Comparison of ENCODE assay signal across 8 cellular contexts in the genomic region with DNA sequence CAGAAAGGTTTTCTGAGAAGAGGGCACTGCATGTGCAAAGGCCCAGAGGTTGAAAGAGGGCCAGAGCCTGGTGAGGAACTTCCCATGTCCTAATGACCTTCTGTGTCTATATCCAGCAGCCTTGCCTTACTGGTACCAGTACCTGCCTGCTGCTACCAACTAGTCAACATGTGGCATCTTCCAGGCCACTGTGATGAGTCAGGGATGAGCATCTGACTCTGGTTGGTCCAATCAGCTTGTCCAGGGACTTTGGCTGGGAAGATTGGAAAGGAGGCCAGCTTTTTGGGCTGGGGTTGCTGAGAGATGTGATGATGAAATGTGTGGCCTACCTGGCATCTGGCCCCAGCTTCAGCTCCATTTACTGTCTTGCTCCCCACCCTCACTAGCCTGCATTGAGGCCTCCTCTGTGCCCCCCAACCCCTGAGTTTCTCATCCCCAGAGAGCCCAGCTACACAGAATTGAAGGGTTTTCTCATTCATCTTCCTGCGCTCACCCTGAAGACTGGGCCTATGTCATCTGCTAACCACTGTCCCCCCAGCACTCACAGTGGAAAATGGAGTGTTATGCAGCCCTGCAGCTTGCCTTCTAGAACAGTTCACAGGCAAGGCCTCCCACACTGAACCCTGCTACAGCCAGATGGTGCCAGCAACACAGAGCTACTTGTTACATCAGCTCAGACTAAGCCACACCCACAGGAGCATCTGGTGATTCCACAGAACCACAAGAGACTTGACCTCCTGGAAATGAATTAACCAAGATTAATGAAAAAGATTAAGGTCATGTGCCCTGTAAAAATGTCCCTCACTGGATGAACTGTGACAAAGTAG. TPM values are rescaled to one million over a fixed set of nuclear protein-coding genes. Genes with fewer than 3 reads are reported as not detected.
A peak's percentile ranks its signal among the peaks of the same experiment; 100 is the strongest.
DNase-seq lines count a peak whose midpoint lies in the region; ATAC-seq lines count a peak whose summit lies in the region.

No MANE protein-coding gene starts in this region.

- ATAC-seq in activated CD8-positive, alpha-beta memory T cell treated with anti-CD3 and anti-CD28 coated beads, Interleukin-2, amount 10 ng/mL, durations not matched to agents 7 days and 5 days, result peak; percentile 34
- no peak for ATAC-seq in natural killer cell treated with Interleukin-12 subunit alpha and Interleukin-12 subunit beta and Interleukin-15 and Interleukin-18, amount 100 ng/mL, for 72 hours
- peak; percentile 5 for ATAC-seq in aorta (ENCODE audit: low FRiP score)

- peaks cover 23% of the 10 kb centered on the region for H3K36me3 Mint-ChIP-seq in activated CD8-positive, alpha-beta memory T cell treated with anti-CD3 and anti-CD28 coated beads, Interleukin-2, amount 10 ng/mL, durations not matched to agents 7 days and 5 days
- peaks cover 6% of the 10 kb centered on the region for H3K36me3 Mint-ChIP-seq in natural killer cell treated with Interleukin-12 subunit alpha and Interleukin-12 subunit beta and Interleukin-15 and Interleukin-18, amount 100 ng/mL, for 72 hours

- CTCF ChIA-PET in activated CD8-positive, alpha-beta memory T cell treated with anti-CD3 and anti-CD28 coated beads, Interleukin-2, amount 10 ng/mL, durations not matched to agents 7 days and 5 days (lab: Charles Lee), result interaction anchor here (0.7 to 13.8 kb wide), 14 partner anchors 9 to 206 kb away, joined by 3 to 176 read pairs (median 6); a partner anchor contains a TSS

- 98 to 100% methylated on average over 1 of the region's 1 CpG for WGBS in aorta, 2 donors

- H3K9me3 ChIP-seq in aorta (ENCODE audit: control insufficient read depth, low read length), result no peaks in the 10 kb centered on the region

- DNase-seq in activated naive CD4-positive, alpha-beta T cell treated with Interleukin-2 at 50 U/mL for 16 hours, result peak; percentile 69
- DNase-seq in activated naive CD4-positive, alpha-beta T cell (lab: John Stamatoyannopoulos, UW), result no peak
- DNase-seq in NCI-H510A (lab: John Stamatoyannopoulos, UW), result peak; percentile 48
- peak; percentile 86 for DNase-seq in activated CD8-positive, alpha-beta memory T cell treated with anti-CD3 and anti-CD28 coated beads, Interleukin-2, amount 10 ng/mL, durations not matched to agents 7 days and 5 days
- peak; percentile 96 for DNase-seq in fibroblast of gingiva (ENCODE audit: low read depth)
- peak; percentile 65 for DNase-seq in natural killer cell treated with Interleukin-12 subunit alpha and Interleukin-12 subunit beta and Interleukin-15 and Interleukin-18, amount 100 ng/mL, for 72 hours (ENCODE audit: low spot score)
- DNase-seq in aorta, result peak in 1 of 2 donors; percentile 72
- no peak for DNase-seq in superior temporal gyrus (ENCODE audit: extremely low spot score)

- H3K36me3 ChIP-seq in aorta (ENCODE audit: control insufficient read depth in 1 of 2, insufficient read depth in 2 of 2, low read length in 1 of 2), result no peaks in the 10 kb centered on the region

- no peaks in the 10 kb centered on the region for H3K9me3 Mint-ChIP-seq in activated CD8-positive, alpha-beta memory T cell treated with anti-CD3 and anti-CD28 coated beads, Interleukin-2, amount 10 ng/mL, durations not matched to agents 7 days and 5 days (ENCODE audit: low read depth)
- H3K9me3 Mint-ChIP-seq in natural killer cell treated with Interleukin-12 subunit alpha and Interleukin-12 subunit beta and Interleukin-15 and Interleukin-18, amount 100 ng/mL, for 72 hours, result no peaks in the 10 kb centered on the region

- peaks cover 75% of the 10 kb centered on the region for H3K4me1 Mint-ChIP-seq in activated CD8-positive, alpha-beta memory T cell treated with anti-CD3 and anti-CD28 coated beads, Interleukin-2, amount 10 ng/mL, durations not matched to agents 7 days and 5 days
- H3K4me1 Mint-ChIP-seq in natural killer cell treated with Interleukin-12 subunit alpha and Interleukin-12 subunit beta and Interleukin-15 and Interleukin-18, amount 100 ng/mL, for 72 hours (ENCODE audit: low read depth in 2 of 2), result peaks cover 43 to 69% of the 10 kb centered on the region in 2 donors

- no peak overlapping the region for H3K4me3 ChIP-seq in aorta (ENCODE audit: low read length in 2 of 2)

- no peaks in the 10 kb centered on the region for H3K27me3 ChIP-seq in aorta (ENCODE audit: control insufficient read depth in 1 of 2, insufficient read depth in 2 of 2, low read length in 1 of 2)

- H3K27me3 Mint-ChIP-seq in activated CD8-positive, alpha-beta memory T cell treated with anti-CD3 and anti-CD28 coated beads, Interleukin-2, amount 10 ng/mL, durations not matched to agents 7 days and 5 days, result no peaks in the 10 kb centered on the region
- H3K27me3 Mint-ChIP-seq in natural killer cell treated with Interleukin-12 subunit alpha and Interleukin-12 subunit beta and Interleukin-15 and Interleukin-18, amount 100 ng/mL, for 72 hours, result no peaks in the 10 kb centered on the region

- H3K4me1 ChIP-seq in aorta (ENCODE audit: control insufficient read depth in 1 of 2, insufficient read depth in 2 of 2, low read length in 2 of 2), result no peaks in the 10 kb centered on the region

- H3K27ac ChIP-seq in aorta (ENCODE audit: low read depth in 1 of 2, low read length in 2 of 2), result no peak overlapping the region

- H3K27ac Mint-ChIP-seq in activated CD8-positive, alpha-beta memory T cell treated with anti-CD3 and anti-CD28 coated beads, Interleukin-2, amount 10 ng/mL, durations not matched to agents 7 days and 5 days, result peak overlapping the region; percentile 95
- peak overlapping the region; percentile 93 for H3K27ac Mint-ChIP-seq in natural killer cell treated with Interleukin-12 subunit alpha and Interleukin-12 subunit beta and Interleukin-15 and Interleukin-18, amount 100 ng/mL, for 72 hours

- peak overlapping the region; percentile 96 for H3K4me3 Mint-ChIP-seq in activated CD8-positive, alpha-beta memory T cell treated with anti-CD3 and anti-CD28 coated beads, Interleukin-2, amount 10 ng/mL, durations not matched to agents 7 days and 5 days
- H3K4me3 Mint-ChIP-seq in natural killer cell treated with Interleukin-12 subunit alpha and Interleukin-12 subunit beta and Interleukin-15 and Interleukin-18, amount 100 ng/mL, for 72 hours, result peak overlapping the region; percentile 98

- intact Hi-C loops in aorta (cut with DNase I), result no loop called here

RNA-seq across cellular contexts. Expression of a gene that starts 1.3 kb away (rescaled TPM):
- 100 to 1,000 TPM; 110 to 131 TPM for total RNA-seq in activated CD8-positive, alpha-beta memory T cell treated with anti-CD3 and anti-CD28 coated beads, Interleukin-2, amount 10 ng/mL, durations not matched to agents 7 days and 5 days
- total RNA-seq in natural killer cell treated with Interleukin-12 subunit alpha and Interleukin-12 subunit beta and Interleukin-15 and Interleukin-18, amount 100 ng/mL, for 72 hours, result 100 to 1,000 TPM in 1 of 2 donors, 10 to 100 TPM in 1; 90.3 to 117 TPM
- 10 to 100 TPM; 40.5 to 52.2 TPM for total RNA-seq in aorta
- 10 to 100 TPM; 42.3 to 48.0 TPM for polyA plus RNA-seq in aorta

RNA-seq across cellular contexts. Expression of a gene that starts 5.3 kb away (rescaled TPM):
- total RNA-seq in activated CD8-positive, alpha-beta memory T cell treated with anti-CD3 and anti-CD28 coated beads, Interleukin-2, amount 10 ng/mL, durations not matched to agents 7 days and 5 days, result 10 to 100 TPM; 91.1 to 94.1 TPM
- 10 to 100 TPM; 45.7 to 47.7 TPM for total RNA-seq in natural killer cell treated with Interleukin-12 subunit alpha and Interleukin-12 subunit beta and Interleukin-15 and Interleukin-18, amount 100 ng/mL, for 72 hours
- 10 to 100 TPM; 26.7 to 43.4 TPM for total RNA-seq in aorta
- 10 to 100 TPM; 26.2 to 33.7 TPM for polyA plus RNA-seq in aorta

RNA-seq across cellular contexts. Expression of a gene that starts 14.8 kb away (rescaled TPM):
- total RNA-seq in activated CD8-positive, alpha-beta memory T cell treated with anti-CD3 and anti-CD28 coated beads, Interleukin-2, amount 10 ng/mL, durations not matched to agents 7 days and 5 days, result under 1 TPM in 1 of 2 experiments, not detected in 1; 0.64 TPM
- total RNA-seq in natural killer cell treated with Interleukin-12 subunit alpha and Interleukin-12 subunit beta and Interleukin-15 and Interleukin-18, amount 100 ng/mL, for 72 hours, result under 1 TPM; 0.10 to 0.39 TPM
- under 1 TPM; 0.42 to 0.81 TPM for total RNA-seq in aorta
- not detected for polyA plus RNA-seq in aorta

RNA-seq across cellular contexts. Expression of a gene that starts 38.2 kb away (rescaled TPM):
- total RNA-seq in activated CD8-positive, alpha-beta memory T cell treated with anti-CD3 and anti-CD28 coated beads, Interleukin-2, amount 10 ng/mL, durations not matched to agents 7 days and 5 days, result 100 to 1,000 TPM; 114 to 132 TPM
- total RNA-seq in natural killer cell treated with Interleukin-12 subunit alpha and Interleukin-12 subunit beta and Interleukin-15 and Interleukin-18, amount 100 ng/mL, for 72 hours, result 10 to 100 TPM; 82.8 to 87.4 TPM
- 10 to 100 TPM; 58.1 to 72.4 TPM for total RNA-seq in aorta
- 10 to 100 TPM; 27.9 to 31.6 TPM for polyA plus RNA-seq in aorta

RNA-seq across cellular contexts. Expression of a gene that starts 42.3 kb away (rescaled TPM):
- total RNA-seq in activated CD8-positive, alpha-beta memory T cell treated with anti-CD3 and anti-CD28 coated beads, Interleukin-2, amount 10 ng/mL, durations not matched to agents 7 days and 5 days, result 10 to 100 TPM; 61.3 to 84.2 TPM
- 100 to 1,000 TPM in 1 of 2 donors, 10 to 100 TPM in 1; 93.6 to 121 TPM for total RNA-seq in natural killer cell treated with Interleukin-12 subunit alpha and Interleukin-12 subunit beta and Interleukin-15 and Interleukin-18, amount 100 ng/mL, for 72 hours
- total RNA-seq in aorta, result 10 to 100 TPM; 30.2 to 34.5 TPM
- polyA plus RNA-seq in aorta, result 10 to 100 TPM; 14.4 to 16.5 TPM

Comparison
In these comparisons a context has a peak if more than half of its experiments do, and no peak if none do; other contexts are left out.
1. DNase-seq: peak in activated naive CD4-positive, alpha-beta T cell treated with Interleukin-2 at 50 U/mL for 16 hours (single experiment), NCI-H510A (single experiment), activated CD8-positive, alpha-beta memory T cell treated with anti-CD3 and anti-CD28 coated beads, Interleukin-2, amount 10 ng/mL, durations not matched to agents 7 days and 5 days (single experiment), fibroblast of gingiva (single experiment) and natural killer cell treated with Interleukin-12 subunit alpha and Interleukin-12 subunit beta and Interleukin-15 and Interleukin-18, amount 100 ng/mL, for 72 hours (single experiment); none in activated naive CD4-positive, alpha-beta T cell (0 of 4) and superior temporal gyrus (single experiment).
2. ATAC-seq: peak in activated CD8-positive, alpha-beta memory T cell treated with anti-CD3 and anti-CD28 coated beads, Interleukin-2, amount 10 ng/mL, durations not matched to agents 7 days and 5 days (single experiment) and aorta (single experiment); none in natural killer cell treated with Interleukin-12 subunit alpha and Interleukin-12 subunit beta and Interleukin-15 and Interleukin-18, amount 100 ng/mL, for 72 hours (0 of 2).